14 cellular contexts compared by ENCODE assay signal in the genomic region with DNA sequence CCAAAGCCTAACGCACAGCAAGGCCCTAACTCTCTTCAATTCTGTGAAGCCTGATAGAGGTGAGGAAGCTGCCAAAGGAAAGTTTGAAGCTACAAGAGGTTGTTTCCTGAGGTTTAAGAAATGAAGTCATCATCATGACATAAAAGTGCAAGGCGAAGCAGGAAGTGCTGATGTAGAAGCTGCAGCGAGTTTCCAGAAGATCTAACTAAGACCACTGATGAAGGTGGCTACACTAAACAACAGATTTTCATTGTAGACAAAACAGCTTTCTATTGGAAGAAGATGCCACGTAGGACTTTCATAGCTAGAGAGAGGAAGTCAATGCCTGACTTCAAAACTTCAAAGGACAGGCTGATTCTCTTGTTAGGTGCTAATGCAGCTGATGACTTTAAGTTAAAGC.
A peak's percentile ranks its signal among the peaks of the same experiment; 100 is the strongest.
DNase-seq lines count a peak whose midpoint lies in the region; ATAC-seq and TF ChIP-seq lines count a peak whose summit lies in the region.
"Had no signal": no experiment of that assay in that cellular context is flagged by ENCODE, and none has a peak within 500 bp of the region (broad histone marks: within the 10 kb centered on the region; RNA-seq: fewer than 3 reads in every experiment).

No MANE protein-coding gene starts in this region.

- no peaks in the 10 kb centered on the region for H3K36me3 Mint-ChIP-seq in activated CD4-positive, alpha-beta memory T cell treated with anti-CD3 and anti-CD28 coated beads for 36 hours
- no peaks in the 10 kb centered on the region for H3K36me3 Mint-ChIP-seq in activated CD4-positive, alpha-beta memory T cell treated with anti-CD3 and anti-CD28 coated beads, Interleukin-2, amount 10 ng/mL, durations not matched to agents 7 days and 5 days (ENCODE audit: low read depth)
- H3K36me3 Mint-ChIP-seq in activated naive CD4-positive, alpha-beta T cell treated with anti-CD3 and anti-CD28 coated beads, Interleukin-2, amount 10 ng/mL, durations not matched to agents 7 days and 5 days = peaks cover 7% of the 10 kb centered on the region
- H3K36me3 Mint-ChIP-seq in activated CD8-positive, alpha-beta T cell treated with anti-CD3 and anti-CD28 coated beads for 36 hours (ENCODE audit: low read depth) = no peaks in the 10 kb centered on the region
- H3K36me3 Mint-ChIP-seq in effector memory CD8-positive, alpha-beta T cell (ENCODE audit: insufficient read depth) = no peaks in the 10 kb centered on the region
- H3K36me3 Mint-ChIP-seq: CD4-positive, CD25-positive, alpha-beta regulatory T cell had no signal

- no peak for DNase-seq in activated CD4-positive, alpha-beta memory T cell treated with anti-CD3 and anti-CD28 coated beads for 36 hours
- no peak for DNase-seq in activated CD4-positive, alpha-beta memory T cell treated with anti-CD3 and anti-CD28 coated beads, Interleukin-2, amount 10 ng/mL, durations not matched to agents 7 days and 5 days
- no peak for DNase-seq in activated naive CD4-positive, alpha-beta T cell treated with anti-CD3 and anti-CD28 coated beads, Interleukin-2, amount 10 ng/mL, durations not matched to agents 7 days and 5 days
- no peak for DNase-seq in activated naive CD4-positive, alpha-beta T cell treated with Interleukin-2 at 50 U/mL for 16 hours
- no peak for DNase-seq in activated CD8-positive, alpha-beta T cell treated with anti-CD3 and anti-CD28 coated beads for 36 hours
- DNase-seq in pons (ENCODE audit: low spot score) = no peak
- no peak for DNase-seq in effector memory CD8-positive, alpha-beta T cell
- DNase-seq: ACHN; CD4-positive, CD25-positive, alpha-beta regulatory T cell; COR-L47; DMS153; GF-D8; GOT3; H9 had no signal

- CTCF ChIA-PET in activated CD4-positive, alpha-beta memory T cell treated with anti-CD3 and anti-CD28 coated beads for 36 hours (lab: Charles Lee) = no interaction called here
- CTCF ChIA-PET in activated CD4-positive, alpha-beta memory T cell treated with anti-CD3 and anti-CD28 coated beads, Interleukin-2, amount 10 ng/mL, durations not matched to agents 7 days and 5 days (lab: Charles Lee) = interaction anchor here (1.0 to 1.6 kb wide), 2 partner anchors 12 to 19 kb away, joined by 3 to 6 read pairs; no protein-coding TSS in a partner anchor
- CTCF ChIA-PET in activated naive CD4-positive, alpha-beta T cell treated with anti-CD3 and anti-CD28 coated beads, Interleukin-2, amount 10 ng/mL, durations not matched to agents 7 days and 5 days (lab: Charles Lee) = no interaction called here
- CTCF ChIA-PET in activated CD8-positive, alpha-beta T cell treated with anti-CD3 and anti-CD28 coated beads for 36 hours (lab: Charles Lee) = interaction anchor here (0.8 to 2.5 kb wide), 5 partner anchors 12 to 81 kb away, joined by 3 to 7 read pairs (median 3); no protein-coding TSS in a partner anchor

- peaks cover 12% of the 10 kb centered on the region for H3K4me1 Mint-ChIP-seq in activated CD4-positive, alpha-beta memory T cell treated with anti-CD3 and anti-CD28 coated beads for 36 hours (ENCODE audit: low read depth)
- H3K4me1 Mint-ChIP-seq in activated CD4-positive, alpha-beta memory T cell treated with anti-CD3 and anti-CD28 coated beads, Interleukin-2, amount 10 ng/mL, durations not matched to agents 7 days and 5 days = peaks cover 27% of the 10 kb centered on the region
- peaks cover 34% of the 10 kb centered on the region for H3K4me1 Mint-ChIP-seq in activated naive CD4-positive, alpha-beta T cell treated with anti-CD3 and anti-CD28 coated beads, Interleukin-2, amount 10 ng/mL, durations not matched to agents 7 days and 5 days
- peaks cover 7% of the 10 kb centered on the region for H3K4me1 Mint-ChIP-seq in activated CD8-positive, alpha-beta T cell treated with anti-CD3 and anti-CD28 coated beads for 36 hours (ENCODE audit: low read depth)
- H3K4me1 Mint-ChIP-seq in effector memory CD8-positive, alpha-beta T cell (ENCODE audit: low read depth in 2 of 2) = no peaks in the 10 kb centered on the region
- H3K4me1 Mint-ChIP-seq: H9 had no signal

- intact Hi-C loops in activated CD4-positive, alpha-beta memory T cell treated with anti-CD3 and anti-CD28 coated beads for 36 hours (cut with micrococcal nuclease) = no loop called here
- intact Hi-C loops in activated CD8-positive, alpha-beta T cell treated with anti-CD3 and anti-CD28 coated beads for 36 hours (cut with micrococcal nuclease) = no loop called here

- peak overlapping the region; percentile 51 for H3K27ac Mint-ChIP-seq in activated CD4-positive, alpha-beta memory T cell treated with anti-CD3 and anti-CD28 coated beads for 36 hours
- no peak overlapping the region for H3K27ac Mint-ChIP-seq in activated CD4-positive, alpha-beta memory T cell treated with anti-CD3 and anti-CD28 coated beads, Interleukin-2, amount 10 ng/mL, durations not matched to agents 7 days and 5 days
- H3K27ac Mint-ChIP-seq in activated naive CD4-positive, alpha-beta T cell treated with anti-CD3 and anti-CD28 coated beads, Interleukin-2, amount 10 ng/mL, durations not matched to agents 7 days and 5 days = peak overlapping the region; percentile 39
- peak overlapping the region; percentile 59 for H3K27ac Mint-ChIP-seq in activated CD8-positive, alpha-beta T cell treated with anti-CD3 and anti-CD28 coated beads for 36 hours
- no peak overlapping the region for H3K27ac Mint-ChIP-seq in effector memory CD8-positive, alpha-beta T cell
- H3K27ac Mint-ChIP-seq: CD4-positive, CD25-positive, alpha-beta regulatory T cell; H9 had no signal

- no peaks in the 10 kb centered on the region for H3K27me3 Mint-ChIP-seq in activated CD4-positive, alpha-beta memory T cell treated with anti-CD3 and anti-CD28 coated beads for 36 hours
- H3K27me3 Mint-ChIP-seq in activated CD4-positive, alpha-beta memory T cell treated with anti-CD3 and anti-CD28 coated beads, Interleukin-2, amount 10 ng/mL, durations not matched to agents 7 days and 5 days = no peaks in the 10 kb centered on the region
- no peaks in the 10 kb centered on the region for H3K27me3 Mint-ChIP-seq in activated naive CD4-positive, alpha-beta T cell treated with anti-CD3 and anti-CD28 coated beads, Interleukin-2, amount 10 ng/mL, durations not matched to agents 7 days and 5 days
- no peaks in the 10 kb centered on the region for H3K27me3 Mint-ChIP-seq in activated CD8-positive, alpha-beta T cell treated with anti-CD3 and anti-CD28 coated beads for 36 hours
- H3K27me3 Mint-ChIP-seq in effector memory CD8-positive, alpha-beta T cell = no peaks in the 10 kb centered on the region

- POLR2A ChIA-PET in activated CD4-positive, alpha-beta memory T cell treated with anti-CD3 and anti-CD28 coated beads for 36 hours (lab: Charles Lee) = no interaction called here
- POLR2A ChIA-PET in activated CD4-positive, alpha-beta memory T cell treated with anti-CD3 and anti-CD28 coated beads, Interleukin-2, amount 10 ng/mL, durations not matched to agents 7 days and 5 days (lab: Charles Lee) = interaction anchor here (1.7 kb wide), 1 partner anchor 12 kb away, joined by 8 read pairs; no protein-coding TSS in a partner anchor
- POLR2A ChIA-PET in activated CD8-positive, alpha-beta T cell treated with anti-CD3 and anti-CD28 coated beads for 36 hours (lab: Charles Lee) = no interaction called here

- H3K4me3 Mint-ChIP-seq in activated CD4-positive, alpha-beta memory T cell treated with anti-CD3 and anti-CD28 coated beads for 36 hours = no peak overlapping the region
- H3K4me3 Mint-ChIP-seq in activated CD4-positive, alpha-beta memory T cell treated with anti-CD3 and anti-CD28 coated beads, Interleukin-2, amount 10 ng/mL, durations not matched to agents 7 days and 5 days = no peak overlapping the region
- H3K4me3 Mint-ChIP-seq in activated naive CD4-positive, alpha-beta T cell treated with anti-CD3 and anti-CD28 coated beads, Interleukin-2, amount 10 ng/mL, durations not matched to agents 7 days and 5 days = no peak overlapping the region
- H3K4me3 Mint-ChIP-seq in activated CD8-positive, alpha-beta T cell treated with anti-CD3 and anti-CD28 coated beads for 36 hours = no peak overlapping the region
- no peak overlapping the region for H3K4me3 Mint-ChIP-seq in effector memory CD8-positive, alpha-beta T cell
- H3K4me3 Mint-ChIP-seq: CD4-positive, CD25-positive, alpha-beta regulatory T cell; H9 had no signal

- peaks cover 9% of the 10 kb centered on the region for H3K9me3 Mint-ChIP-seq in activated CD4-positive, alpha-beta memory T cell treated with anti-CD3 and anti-CD28 coated beads for 36 hours
- H3K9me3 Mint-ChIP-seq in activated CD4-positive, alpha-beta memory T cell treated with anti-CD3 and anti-CD28 coated beads, Interleukin-2, amount 10 ng/mL, durations not matched to agents 7 days and 5 days = peaks cover 8% of the 10 kb centered on the region
- peaks cover 9% of the 10 kb centered on the region for H3K9me3 Mint-ChIP-seq in activated naive CD4-positive, alpha-beta T cell treated with anti-CD3 and anti-CD28 coated beads, Interleukin-2, amount 10 ng/mL, durations not matched to agents 7 days and 5 days
- peaks cover 3% of the 10 kb centered on the region for H3K9me3 Mint-ChIP-seq in activated CD8-positive, alpha-beta T cell treated with anti-CD3 and anti-CD28 coated beads for 36 hours
- H3K9me3 Mint-ChIP-seq in effector memory CD8-positive, alpha-beta T cell = no peaks in the 10 kb centered on the region

- no peak for TF ChIP-seq CTCF in activated CD8-positive, alpha-beta T cell treated with anti-CD3 and anti-CD28 coated beads for 36 hours (IDR thresholded peaks at IDR 0.05)

- no peak for ATAC-seq in activated CD8-positive, alpha-beta T cell treated with anti-CD3 and anti-CD28 coated beads for 36 hours
- no peak for ATAC-seq in effector memory CD8-positive, alpha-beta T cell (replicated peaks)

Comparison
In these comparisons a context has a peak if more than half of its experiments do, and no peak if none do; other contexts are left out.
1. H3K27ac Mint-ChIP-seq: peak in activated CD4-positive, alpha-beta memory T cell treated with anti-CD3 and anti-CD28 coated beads for 36 hours (single experiment), activated naive CD4-positive, alpha-beta T cell treated with anti-CD3 and anti-CD28 coated beads, Interleukin-2, amount 10 ng/mL, durations not matched to agents 7 days and 5 days (single experiment) and activated CD8-positive, alpha-beta T cell treated with anti-CD3 and anti-CD28 coated beads for 36 hours (single experiment); none in activated CD4-positive, alpha-beta memory T cell treated with anti-CD3 and anti-CD28 coated beads, Interleukin-2, amount 10 ng/mL, durations not matched to agents 7 days and 5 days (single experiment) and effector memory CD8-positive, alpha-beta T cell (0 of 2).
2. CTCF ChIA-PET loops: an anchor here in activated CD4-positive, alpha-beta memory T cell treated with anti-CD3 and anti-CD28 coated beads, Interleukin-2, amount 10 ng/mL, durations not matched to agents 7 days and 5 days (1.0 to 1.6 kb wide) and activated CD8-positive, alpha-beta T cell treated with anti-CD3 and anti-CD28 coated beads for 36 hours (0.8 to 2.5 kb wide); none called in activated CD4-positive, alpha-beta memory T cell treated with anti-CD3 and anti-CD28 coated beads for 36 hours and activated naive CD4-positive, alpha-beta T cell treated with anti-CD3 and anti-CD28 coated beads, Interleukin-2, amount 10 ng/mL, durations not matched to agents 7 days and 5 days.